In genomic region chr1:78586572-78586971, GRCh38 we compare ENCODE assay signal across 22 cellular contexts. TPM values are rescaled to one million over a fixed set of nuclear protein-coding genes. Genes with fewer than 3 reads are reported as not detected.
DNase-seq lines count a peak whose midpoint lies in the region; ATAC-seq, FAIRE-seq and TF ChIP-seq lines count a peak whose summit lies in the region.
"Had no signal": no experiment of that assay in that cellular context is flagged by ENCODE, and none has a peak within 500 bp of the region (broad histone marks: within the 10 kb centered on the region; RNA-seq: fewer than 3 reads in every experiment).

No MANE protein-coding gene starts in this region.

- H3K27ac ChIP-seq in astrocyte (ENCODE audit: low read depth, low read length) (no peak overlapping the region), GM23338 (ENCODE audit: low read depth) (no peak overlapping the region)
- H3K27ac ChIP-seq: BLaER1 treated with 17β-estradiol and CSF1 and Interleukin-3, amounts not matched to agents 10 nM and 100 nM; stomach had no signal

- H3K4me1 ChIP-seq in astrocyte (ENCODE audit: insufficient read depth, low read length) (no peaks in the 10 kb centered on the region), GM23338 (ENCODE audit: insufficient read depth) (no peaks in the 10 kb centered on the region)
- H3K4me1 ChIP-seq: BLaER1 treated with 17β-estradiol and CSF1 and Interleukin-3, amounts not matched to agents 10 nM and 100 nM; stomach had no signal

- H2AFZ ChIP-seq in astrocyte (ENCODE audit: low read depth, low read length) = no peak overlapping the region
- H2AFZ ChIP-seq in GM23338 = no peak overlapping the region

- H3K9me2 ChIP-seq in GM23338 (ENCODE audit: insufficient read depth) = no peaks in the 10 kb centered on the region

- no peak overlapping the region for H3K9ac ChIP-seq in astrocyte (ENCODE audit: low read length)
- H3K9ac ChIP-seq: BLaER1 treated with 17β-estradiol and CSF1 and Interleukin-3, amounts not matched to agents 10 nM and 100 nM had no signal

- ATAC-seq in GM23338 (no peak), GM19395 (IDR thresholded peaks at IDR 0.05; ENCODE audit: unreplicated experiment) (no peak)
- ATAC-seq: activated naive CD8-positive, alpha-beta T cell treated with anti-CD3 and anti-CD28 coated beads, Interleukin-2, amount 50 U/mL, for 24 hours; K562; natural killer cell treated with Interleukin-12 subunit alpha and Interleukin-12 subunit beta and Interleukin-15 and Interleukin-18, amount 100 ng/mL, for 72 hours had no signal

- no peak for TF ChIP-seq CTCF in astrocyte (IDR thresholded peaks at IDR 0.05; ENCODE audit: insufficient read depth, low read depth, low read length)
- TF ChIP-seq CTCF in fibroblast of the aortic adventitia (IDR thresholded peaks at IDR 0.05; ENCODE audit: insufficient read depth, low read length) = no peak
- TF ChIP-seq CTCF in GM23338 (conservative IDR thresholded peaks at IDR 0.05; ENCODE audit: low read depth in 2 of 2) = no peak

- H3K4me1 Mint-ChIP-seq in astrocyte (ENCODE audit: low read depth, unreplicated experiment) (peaks cover 7% of the 10 kb centered on the region), GM23338 (no peaks in the 10 kb centered on the region)
- H3K4me1 Mint-ChIP-seq: activated naive CD8-positive, alpha-beta T cell treated with anti-CD3 and anti-CD28 coated beads, Interleukin-2, amount 50 U/mL, for 24 hours had no signal

- H3K36me3 Mint-ChIP-seq in astrocyte (ENCODE audit: low read depth, unreplicated experiment) = no peaks in the 10 kb centered on the region
- H3K36me3 Mint-ChIP-seq in GM23338 (ENCODE audit: low read depth) = no peaks in the 10 kb centered on the region
- H3K36me3 Mint-ChIP-seq: natural killer cell treated with Interleukin-12 subunit alpha and Interleukin-12 subunit beta and Interleukin-15 and Interleukin-18, amount 100 ng/mL, for 72 hours; type B pancreatic cell had no signal

- H3K27ac Mint-ChIP-seq in astrocyte (ENCODE audit: unreplicated experiment) (no peak overlapping the region), GM23338 (no peak overlapping the region)
- H3K27ac Mint-ChIP-seq: activated naive CD8-positive, alpha-beta T cell treated with anti-CD3 and anti-CD28 coated beads, Interleukin-2, amount 50 U/mL, for 24 hours; natural killer cell treated with Interleukin-12 subunit alpha and Interleukin-12 subunit beta and Interleukin-15 and Interleukin-18, amount 100 ng/mL, for 72 hours; type B pancreatic cell had no signal

- H3K4me3 ChIP-seq in astrocyte (ENCODE audit: insufficient read depth, low read depth, low read length) (no peak overlapping the region), fibroblast of the aortic adventitia (ENCODE audit: low read depth, low read length) (no peak overlapping the region), GM23338 (no peak overlapping the region)
- H3K4me3 ChIP-seq: BLaER1 treated with 17β-estradiol and CSF1 and Interleukin-3, amounts not matched to agents 10 nM and 100 nM; K562; stomach had no signal

- H3K4me3 Mint-ChIP-seq in astrocyte (ENCODE audit: unreplicated experiment) (no peak overlapping the region), GM23338 (no peak overlapping the region)
- H3K4me3 Mint-ChIP-seq: activated naive CD8-positive, alpha-beta T cell treated with anti-CD3 and anti-CD28 coated beads, Interleukin-2, amount 50 U/mL, for 24 hours; natural killer cell treated with Interleukin-12 subunit alpha and Interleukin-12 subunit beta and Interleukin-15 and Interleukin-18, amount 100 ng/mL, for 72 hours; type B pancreatic cell had no signal

- H3K36me3 ChIP-seq in astrocyte (ENCODE audit: insufficient read depth, low read length) (no peaks in the 10 kb centered on the region), GM23338 (ENCODE audit: insufficient read depth) (no peaks in the 10 kb centered on the region)
- H3K36me3 ChIP-seq: BLaER1 treated with 17β-estradiol and CSF1 and Interleukin-3, amounts not matched to agents 10 nM and 100 nM; stomach had no signal

- H3K4me2 ChIP-seq in astrocyte (ENCODE audit: low read length) (no peak overlapping the region), GM23338 (no peak overlapping the region)
- H3K4me2 ChIP-seq: BLaER1 treated with 17β-estradiol and CSF1 and Interleukin-3, amounts not matched to agents 10 nM and 100 nM had no signal

- H3K27me3 Mint-ChIP-seq in astrocyte (ENCODE audit: low read depth, unreplicated experiment) (no peaks in the 10 kb centered on the region), GM23338 (ENCODE audit: insufficient read depth, low read depth, poor library complexity) (no peaks in the 10 kb centered on the region)

- H3K27me3 ChIP-seq in astrocyte (ENCODE audit: insufficient read depth, low read length) = no peaks in the 10 kb centered on the region
- no peaks in the 10 kb centered on the region for H3K27me3 ChIP-seq in GM23338 (ENCODE audit: insufficient read depth)
- H3K27me3 ChIP-seq: BLaER1 treated with 17β-estradiol and CSF1 and Interleukin-3, amounts not matched to agents 10 nM and 100 nM; stomach had no signal

- H3K79me2 ChIP-seq in astrocyte (ENCODE audit: insufficient read depth, low read length) (no peaks in the 10 kb centered on the region), GM23338 (replicated peaks; ENCODE audit: insufficient read depth) (no peaks in the 10 kb centered on the region)

- DNase-seq in HCEC 1CT = peak; percentile 69
- peak; percentile 83 for DNase-seq in astrocyte (ENCODE audit: low read depth)
- DNase-seq in fibroblast of the aortic adventitia (ENCODE audit: low read depth) = peak; percentile 25
- no peak for DNase-seq in GM23338 (ENCODE audit: low spot score)
- no peak for DNase-seq in GM19239 (ENCODE audit: insufficient read length, low spot score)
- no peak for DNase-seq in activated CD8-positive, alpha-beta memory T cell treated with anti-CD3 and anti-CD28 coated beads for 24 hours
- DNase-seq: activated CD4-positive, alpha-beta T cell treated with anti-CD3 and anti-CD28 coated beads for 48 hours; activated naive CD8-positive, alpha-beta T cell treated with anti-CD3 and anti-CD28 coated beads, Interleukin-2, amount 50 U/mL, for 24 hours; cerebellar nuclear complex; effector CD8-positive, alpha-beta T cell; GDM1; NCI-H2029 treated with DMSO at 0.1 percent for 48 hours; NCI-H446 treated with DMSO at 0.1 percent for 48 hours; stimulated activated CD4-positive, alpha-beta T cell treated with anti-CD3 and anti-CD28 coated beads, Interleukin-2, amount 100 ng/mL, for 24 hours; stomach; SW 1271 had no signal

- no peaks in the 10 kb centered on the region for H3F3A ChIP-seq in GM23338 (replicated peaks; ENCODE audit: low read depth)

- H3K9me3 Mint-ChIP-seq in astrocyte (ENCODE audit: unreplicated experiment) (no peaks in the 10 kb centered on the region), GM23338 (no peaks in the 10 kb centered on the region)
- H3K9me3 Mint-ChIP-seq: activated naive CD8-positive, alpha-beta T cell treated with anti-CD3 and anti-CD28 coated beads, Interleukin-2, amount 50 U/mL, for 24 hours; natural killer cell treated with Interleukin-12 subunit alpha and Interleukin-12 subunit beta and Interleukin-15 and Interleukin-18, amount 100 ng/mL, for 72 hours; type B pancreatic cell had no signal

- FAIRE-seq in astrocyte (lab: Jason Lieb, UNC) (peak; percentile 76), GM19239 (lab: Jason Lieb, UNC) (no peak)
- FAIRE-seq: GM12891, K562 had no signal

- no peaks in the 10 kb centered on the region for H4K20me1 ChIP-seq in astrocyte (ENCODE audit: insufficient read depth, low read length)
- no peaks in the 10 kb centered on the region for H4K20me1 ChIP-seq in GM23338 (replicated peaks; ENCODE audit: insufficient read depth)
- H4K20me1 ChIP-seq: BLaER1 treated with 17β-estradiol and CSF1 and Interleukin-3, amounts not matched to agents 10 nM and 100 nM had no signal

- no peaks in the 10 kb centered on the region for H3K9me3 ChIP-seq in astrocyte (ENCODE audit: insufficient read depth, low read depth, low read length)
- H3K9me3 ChIP-seq: BLaER1 treated with 17β-estradiol and CSF1 and Interleukin-3, amounts not matched to agents 10 nM and 100 nM; stomach had no signal

RNA-seq across cellular contexts. Expression of gene IFI44L, which starts 33.7 kb away (rescaled TPM):
- 184 and 271 TPM in 2 replicates for total RNA-seq in astrocyte
- 17.7 and 48.7 TPM in 2 replicates for total RNA-seq in fibroblast of the aortic adventitia (ENCODE audit: low replicate concordance)
- not detected in 2 replicates for total RNA-seq in GM23338 (2014; rRNA removed; shearing (Covaris generic))
- 0.23 TPM in 1 of 2 replicates, not detected in the other for polyA plus RNA-seq in GM23338 (2016; fragmentation: Nextera tagmentation; extraction: Ambion mirVana)

Comparison
In these comparisons a context has a peak if more than half of its experiments do, and no peak if none do; other contexts are left out.
1. DNase-seq: peak in HCEC 1CT (single experiment), astrocyte (single experiment) and fibroblast of the aortic adventitia (single experiment); none in GM23338 (single experiment), GM19239 (single experiment) and activated CD8-positive, alpha-beta memory T cell treated with anti-CD3 and anti-CD28 coated beads for 24 hours (single experiment).
2. RNA of gene IFI44L, which starts 33.7 kb away (total RNA-seq): 184 to 271 TPM in astrocyte and 17.7 to 48.7 TPM in fibroblast of the aortic adventitia; not detected in GM23338; every median in the first group is over 10 times any median in the second.